In genomic region chr2:182717451-182718215, GRCh38 we compare ENCODE assay signal across 9 cellular contexts. TPM values are rescaled to one million over a fixed set of nuclear protein-coding genes. Genes with fewer than 3 reads are reported as not detected.
DNase-seq lines count a peak whose midpoint lies in the region; ATAC-seq and TF ChIP-seq lines count a peak whose summit lies in the region.
"Had no signal": no experiment of that assay in that cellular context is flagged by ENCODE, and none has a peak within 500 bp of the region (broad histone marks: within the 10 kb centered on the region; RNA-seq: fewer than 3 reads in every experiment).

No MANE protein-coding gene starts in this region.

- peak; percentile 21 for DNase-seq in GM10266 (ENCODE audit: extremely low spot score)
- no peak for DNase-seq in vagina (ENCODE audit: extremely low spot score in 2 of 2)
- DNase-seq in activated CD8-positive, alpha-beta T cell treated with anti-CD3 and anti-CD28 coated beads for 36 hours: no peak
- DNase-seq in WERI-Rb-1: no peak
- DNase-seq in NCI-H1694 (lab: John Stamatoyannopoulos, UW): no peak

- no peak overlapping the region for H3K4me3 Mint-ChIP-seq in activated CD8-positive, alpha-beta T cell treated with anti-CD3 and anti-CD28 coated beads for 36 hours

- no peak overlapping the region for H3K9ac ChIP-seq in duodenal mucosa (ENCODE audit: low read depth in 1 of 2, low read length in 2 of 2)

- H3K4me3 ChIP-seq in duodenal mucosa (ENCODE audit: low read depth in 1 of 2, low read length in 2 of 2) (peak overlapping the region; percentile 89 to 100), vagina (no peak overlapping the region), WERI-Rb-1 (ENCODE audit: low read depth, low read length) (no peak overlapping the region)

- TF ChIP-seq CTCF in GM10266 (IDR thresholded peaks at IDR 0.05; ENCODE audit: control insufficient read depth, insufficient read depth, low read depth, missing control alignments) (no peak), vagina (IDR thresholded peaks at IDR 0.05) (no peak), WERI-Rb-1 (IDR thresholded peaks at IDR 0.05; ENCODE audit: low read depth, low read length) (no peak)
- TF ChIP-seq CTCF in activated CD8-positive, alpha-beta T cell treated with anti-CD3 and anti-CD28 coated beads for 36 hours (IDR thresholded peaks at IDR 0.05): no peak

- intact Hi-C loops in vagina (cut with DNase I): no loop called here
- intact Hi-C loops in activated CD8-positive, alpha-beta T cell treated with anti-CD3 and anti-CD28 coated beads for 36 hours (cut with micrococcal nuclease): no loop called here

- H3K36me3 Mint-ChIP-seq in activated CD8-positive, alpha-beta T cell treated with anti-CD3 and anti-CD28 coated beads for 36 hours (ENCODE audit: low read depth): peaks cover 7% of the 10 kb centered on the region

- H3K36me3 ChIP-seq in duodenal mucosa (ENCODE audit: control insufficient read depth in 1 of 2, insufficient read depth in 2 of 2, low read length in 2 of 2): peaks cover 0 to 4% of the 10 kb centered on the region in 2 donors
- H3K36me3 ChIP-seq in vagina: peaks cover 0 to 7% of the 10 kb centered on the region in 2 donors
- H3K36me3 ChIP-seq in WERI-Rb-1: peaks cover 27% of the 10 kb centered on the region

- H3K9me3 ChIP-seq in duodenal mucosa (ENCODE audit: control insufficient read depth in 1 of 2, low read length in 2 of 2) (no peaks in the 10 kb centered on the region), vagina (no peaks in the 10 kb centered on the region), WERI-Rb-1 (ENCODE audit: severe bottlenecking) (no peaks in the 10 kb centered on the region)
- H3K9me3 ChIP-seq: Peyer's patch had no signal

- no peak overlapping the region for H3K27ac Mint-ChIP-seq in activated CD8-positive, alpha-beta T cell treated with anti-CD3 and anti-CD28 coated beads for 36 hours

- TF ChIP-seq POLR2A in vagina (IDR thresholded peaks at IDR 0.05): no peak

- CTCF ChIA-PET in activated CD8-positive, alpha-beta T cell treated with anti-CD3 and anti-CD28 coated beads for 36 hours (lab: Charles Lee): interaction anchor here (0.8 to 1.3 kb wide), 2 partner anchors 14 to 17 kb away, joined by 3 to 4 read pairs; no protein-coding TSS in a partner anchor

- no peaks in the 10 kb centered on the region for H3K9me3 Mint-ChIP-seq in activated CD8-positive, alpha-beta T cell treated with anti-CD3 and anti-CD28 coated beads for 36 hours

- H3K27me3 ChIP-seq in duodenal mucosa (ENCODE audit: control insufficient read depth in 1 of 2, insufficient read depth in 2 of 2, low read length in 2 of 2) (no peaks in the 10 kb centered on the region), vagina (no peaks in the 10 kb centered on the region), WERI-Rb-1 (ENCODE audit: insufficient read depth, low read depth, severe bottlenecking) (no peaks in the 10 kb centered on the region)
- H3K27me3 ChIP-seq: Peyer's patch had no signal

- POLR2A ChIA-PET in activated CD8-positive, alpha-beta T cell treated with anti-CD3 and anti-CD28 coated beads for 36 hours (lab: Charles Lee): no interaction called here

- H3K4me1 Mint-ChIP-seq in activated CD8-positive, alpha-beta T cell treated with anti-CD3 and anti-CD28 coated beads for 36 hours (ENCODE audit: low read depth): peaks cover 12% of the 10 kb centered on the region

- H3K27ac ChIP-seq in duodenal mucosa (ENCODE audit: low read depth, low read length) (no peak overlapping the region), vagina (peak overlapping the region; percentile 81), WERI-Rb-1 (no peak overlapping the region)

- ATAC-seq in GM21367 (IDR thresholded peaks at IDR 0.05; ENCODE audit: unreplicated experiment) (peak; percentile 35), HG03521 (IDR thresholded peaks at IDR 0.05; ENCODE audit: unreplicated experiment) (peak; percentile 38)
- ATAC-seq in activated CD8-positive, alpha-beta T cell treated with anti-CD3 and anti-CD28 coated beads for 36 hours: no peak

- H3K4me1 ChIP-seq in duodenal mucosa (ENCODE audit: control insufficient read depth in 1 of 2, insufficient read depth in 2 of 2, low read length in 2 of 2): peaks cover 12 to 19% of the 10 kb centered on the region in 2 donors
- H3K4me1 ChIP-seq in vagina: peaks cover 26% of the 10 kb centered on the region

- H3K27me3 Mint-ChIP-seq in activated CD8-positive, alpha-beta T cell treated with anti-CD3 and anti-CD28 coated beads for 36 hours: no peaks in the 10 kb centered on the region

RNA-seq across cellular contexts. Expression of gene DNAJC10, which starts 1.6 kb away (rescaled TPM):
- total RNA-seq in vagina: 37.1 TPM
- 10 to 100 TPM; 40.7 to 42.2 TPM for total RNA-seq in activated CD8-positive, alpha-beta T cell treated with anti-CD3 and anti-CD28 coated beads for 36 hours

Comparison
In these comparisons a context has a peak if more than half of its experiments do, and no peak if none do; other contexts are left out.
1. H3K4me3 ChIP-seq: peak in duodenal mucosa (2 of 2); none in vagina (0 of 2) and WERI-Rb-1 (single experiment).